9 cellular contexts compared by ENCODE assay signal in the genomic region with DNA sequence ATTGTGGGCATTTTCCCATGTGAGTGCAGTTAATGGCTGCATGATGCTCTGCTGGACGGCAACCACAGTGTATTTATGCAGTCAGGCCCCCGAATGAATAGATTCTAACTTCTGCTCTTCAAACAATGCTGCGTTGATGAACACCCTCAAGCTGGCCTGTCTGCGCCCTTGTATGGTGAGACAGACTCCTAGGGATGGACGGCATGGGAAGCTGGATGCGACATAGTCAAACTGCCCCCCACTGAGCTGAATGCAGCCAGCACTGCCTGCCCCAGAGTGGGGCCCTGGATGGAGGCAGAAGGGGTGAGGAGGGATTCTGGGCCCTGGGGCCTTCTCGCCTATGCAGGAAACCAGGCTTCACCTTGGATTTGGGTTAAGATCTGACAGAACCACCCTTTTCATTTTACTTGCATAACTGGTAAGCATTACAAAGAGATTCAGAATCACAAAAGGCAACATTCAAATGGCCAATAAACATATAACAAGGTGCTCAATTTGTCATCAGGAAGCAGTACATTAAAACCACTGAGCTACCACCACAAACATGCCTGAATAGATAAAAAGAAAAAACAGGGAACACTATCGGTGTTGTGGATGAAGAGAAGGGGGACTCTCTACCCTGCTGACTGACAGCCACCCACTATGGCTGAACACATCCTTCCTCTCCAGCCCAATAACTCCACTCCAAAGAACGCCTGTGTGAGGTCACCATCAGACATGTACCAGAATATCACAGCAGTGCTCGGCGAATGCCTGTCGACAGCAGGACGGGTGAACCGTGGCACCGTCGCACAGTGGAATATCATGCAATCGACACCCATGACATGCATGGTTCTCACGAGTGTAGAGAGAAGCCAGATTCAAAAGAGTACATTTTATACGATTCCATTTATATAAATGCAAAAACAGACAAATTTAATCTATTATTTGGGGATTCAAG.
A peak's percentile ranks its signal among the peaks of the same experiment; 100 is the strongest.
DNase-seq lines count a peak whose midpoint lies in the region; ATAC-seq and TF ChIP-seq lines count a peak whose summit lies in the region.
"Had no signal": no experiment of that assay in that cellular context is flagged by ENCODE, and none has a peak within 500 bp of the region (broad histone marks: within the 10 kb centered on the region; RNA-seq: fewer than 3 reads in every experiment).

No MANE protein-coding gene starts in this region.

- H3K4me2 ChIP-seq in SU-DHL-6 (ENCODE audit: low read depth, low read length, poor library complexity, severe bottlenecking), result peak overlapping the region; percentile 30

- H3K4me3 ChIP-seq in SU-DHL-6 (ENCODE audit: insufficient read depth, low read length, poor library complexity, severe bottlenecking) (no peak overlapping the region), heart right ventricle (no peak overlapping the region)

- no peak for TF ChIP-seq CTCF in SU-DHL-6 (IDR thresholded peaks at IDR 0.05; ENCODE audit: insufficient read depth, low read length, poor library complexity, severe bottlenecking)
- TF ChIP-seq CTCF in heart right ventricle (IDR thresholded peaks at IDR 0.05), result no peak

- H3K36me3 ChIP-seq in SU-DHL-6 (ENCODE audit: low read length) (no peaks in the 10 kb centered on the region), heart right ventricle (peaks cover 0 to 5% (median 0%) of the 10 kb centered on the region in 9 donors)

- peak overlapping the region; percentile 58 for H3K27ac Mint-ChIP-seq in activated naive CD8-positive, alpha-beta T cell
- H3K27ac Mint-ChIP-seq in activated naive CD8-positive, alpha-beta T cell treated with anti-CD3 and anti-CD28 coated beads, Interleukin-2, amount 50 U/mL, for 24 hours, result no peak overlapping the region

- peak overlapping the region; percentile 97 for H3K27ac ChIP-seq in SU-DHL-6 (ENCODE audit: low read depth, low read length)
- peak overlapping the region in 4 of 10 donors; percentile 7 to 18 (median 15) for H3K27ac ChIP-seq in heart right ventricle

- peaks cover 17% of the 10 kb centered on the region for H3K36me3 Mint-ChIP-seq in activated naive CD8-positive, alpha-beta T cell
- peaks cover 12% of the 10 kb centered on the region for H3K36me3 Mint-ChIP-seq in activated naive CD8-positive, alpha-beta T cell treated with anti-CD3 and anti-CD28 coated beads, Interleukin-2, amount 50 U/mL, for 24 hours (ENCODE audit: low read depth)

- H3K27me3 ChIP-seq in SU-DHL-6 (ENCODE audit: low read length) (no peaks in the 10 kb centered on the region), heart right ventricle (no peaks in the 10 kb centered on the region)

- no peak for DNase-seq in activated naive CD8-positive, alpha-beta T cell treated with anti-CD3 and anti-CD28 coated beads, Interleukin-2, amount 50 U/mL, for 24 hours
- DNase-seq in heart right ventricle (no peak), sciatic nerve (ENCODE audit: low spot score) (no peak), cerebellar cortex (ENCODE audit: low spot score) (no peak), islet precursor cell (no peak)
- DNase-seq: NCI-H2029 treated with DMSO at 0.1 percent for 48 hours had no signal

- H2AFZ ChIP-seq in SU-DHL-6 (ENCODE audit: low read depth, low read length, severe bottlenecking), result no peak overlapping the region

- H3K4me3 Mint-ChIP-seq in activated naive CD8-positive, alpha-beta T cell, result no peak overlapping the region
- no peak overlapping the region for H3K4me3 Mint-ChIP-seq in activated naive CD8-positive, alpha-beta T cell treated with anti-CD3 and anti-CD28 coated beads, Interleukin-2, amount 50 U/mL, for 24 hours

- H4K20me1 ChIP-seq in SU-DHL-6 (ENCODE audit: low read depth, low read length), result no peaks in the 10 kb centered on the region

- H3K9me3 ChIP-seq in SU-DHL-6 (ENCODE audit: insufficient read depth, low read length), result no peaks in the 10 kb centered on the region
- H3K9me3 ChIP-seq in heart right ventricle, result peaks cover 0 to 4% (median 0%) of the 10 kb centered on the region in 11 donors

- intact Hi-C loops in heart right ventricle (cut with DNase I), result no loop called here
- intact Hi-C loops in sciatic nerve (cut with DNase I), result no loop called here

- 64 to 67% methylated on average over 19 of the region's 19 CpGs for WGBS in heart right ventricle, 2 donors

- peak overlapping the region; percentile 7; the same call in 1 of the 2 replicates for H3K9ac ChIP-seq in SU-DHL-6 (ENCODE audit: low read length)

- peaks cover 11 to 88% (median 74%) of the 10 kb centered on the region in 9 donors for H3K4me1 ChIP-seq in heart right ventricle

- no peaks in the 10 kb centered on the region for H3K9me2 ChIP-seq in SU-DHL-6 (replicated peaks; ENCODE audit: insufficient read depth, low read length)

- no peaks in the 10 kb centered on the region for H3K9me3 Mint-ChIP-seq in activated naive CD8-positive, alpha-beta T cell (ENCODE audit: low read depth)
- H3K9me3 Mint-ChIP-seq in activated naive CD8-positive, alpha-beta T cell treated with anti-CD3 and anti-CD28 coated beads, Interleukin-2, amount 50 U/mL, for 24 hours, result no peaks in the 10 kb centered on the region

- ATAC-seq in activated naive CD8-positive, alpha-beta T cell treated with anti-CD3 and anti-CD28 coated beads, Interleukin-2, amount 50 U/mL, for 24 hours, result no peak
- peak in 5 of 8 donors; percentile 32 to 44 (median 36) for ATAC-seq in heart right ventricle
- ATAC-seq in sciatic nerve, result peak; percentile 49
- no peak for ATAC-seq in HG02763 (IDR thresholded peaks at IDR 0.05; ENCODE audit: unreplicated experiment)

- H3K4me1 Mint-ChIP-seq in activated naive CD8-positive, alpha-beta T cell (ENCODE audit: low read depth), result peaks cover 79% of the 10 kb centered on the region
- H3K4me1 Mint-ChIP-seq in activated naive CD8-positive, alpha-beta T cell treated with anti-CD3 and anti-CD28 coated beads, Interleukin-2, amount 50 U/mL, for 24 hours, result peaks cover 79% of the 10 kb centered on the region

- H3K27me3 Mint-ChIP-seq in activated naive CD8-positive, alpha-beta T cell, result no peaks in the 10 kb centered on the region
- no peaks in the 10 kb centered on the region for H3K27me3 Mint-ChIP-seq in activated naive CD8-positive, alpha-beta T cell treated with anti-CD3 and anti-CD28 coated beads, Interleukin-2, amount 50 U/mL, for 24 hours

- H3F3A ChIP-seq in SU-DHL-6 (ENCODE audit: insufficient read depth), result peaks cover 43% of the 10 kb centered on the region

- H3K79me2 ChIP-seq in SU-DHL-6 (ENCODE audit: insufficient read depth, low read length), result peaks cover 70% of the 10 kb centered on the region

Comparison
In these comparisons a context has a peak if more than half of its experiments do, and no peak if none do; other contexts are left out.
1. ATAC-seq: peak in heart right ventricle (5 of 8) and sciatic nerve (single experiment); none in activated naive CD8-positive, alpha-beta T cell treated with anti-CD3 and anti-CD28 coated beads, Interleukin-2, amount 50 U/mL, for 24 hours (single experiment) and HG02763 (single experiment).